ENCODE assay signal across 1 cellular context in the genomic region with DNA sequence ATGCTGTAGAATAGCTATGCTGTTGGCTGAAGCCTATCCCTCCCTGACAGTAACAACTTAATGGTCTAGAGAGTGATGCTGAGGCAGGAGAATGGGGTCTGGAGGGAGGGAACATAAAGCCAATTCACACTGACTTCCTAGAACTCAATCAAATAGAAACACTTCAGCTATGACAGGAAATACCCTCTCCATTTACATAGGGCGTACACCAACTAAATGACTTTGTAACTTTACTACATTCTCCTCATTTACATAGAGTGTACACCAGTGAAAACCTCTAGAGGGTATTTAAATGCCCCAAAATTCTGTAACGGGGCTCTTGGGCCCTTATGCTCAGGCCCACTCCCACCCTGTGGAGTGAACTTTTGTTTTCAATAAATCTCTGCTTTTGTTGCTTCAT.
TF ChIP-seq lines count a peak whose summit lies in the region.

No MANE protein-coding gene starts in this region.

TF ChIP-seq in K562, 482 proteins besides CTCF, POLR2A, EP300 and RAD21:
- TF ChIP-seq STAT5A (IDR thresholded peaks at IDR 0.05; ENCODE audit: borderline replicate concordance, low read length): no peak
- TF ChIP-seq, protein P1, sequence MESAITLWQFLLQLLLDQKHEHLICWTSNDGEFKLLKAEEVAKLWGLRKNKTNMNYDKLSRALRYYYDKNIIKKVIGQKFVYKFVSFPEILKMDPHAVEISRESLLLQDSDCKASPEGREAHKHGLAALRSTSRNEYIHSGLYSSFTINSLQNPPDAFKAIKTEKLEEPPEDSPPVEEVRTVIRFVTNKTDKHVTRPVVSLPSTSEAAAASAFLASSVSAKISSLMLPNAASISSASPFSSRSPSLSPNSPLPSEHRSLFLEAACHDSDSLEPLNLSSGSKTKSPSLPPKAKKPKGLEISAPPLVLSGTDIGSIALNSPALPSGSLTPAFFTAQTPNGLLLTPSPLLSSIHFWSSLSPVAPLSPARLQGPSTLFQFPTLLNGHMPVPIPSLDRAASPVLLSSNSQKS (CRISPR knock-in tag; IDR thresholded peaks at IDR 0.05): no peak
TF ChIP-seq in K562: peak in this region for 0.
